Comparison of ENCODE assay signal across 1 cellular context in genomic region chr4:2301221-2301642, GRCh38.
TF ChIP-seq lines count a peak whose summit lies in the region.

No MANE protein-coding gene starts in this region.

TF ChIP-seq in WTC11, 78 proteins besides CTCF, POLR2A, EP300 and RAD21 (continued from another document):
- no peak for TF ChIP-seq E2F5 (CRISPR knock-in tag; IDR thresholded peaks at IDR 0.05)
- no peak for TF ChIP-seq CDX4 (CRISPR knock-in tag; IDR thresholded peaks at IDR 0.05; ENCODE audit: borderline replicate concordance)
